Comparison of ENCODE assay signal across 10 cellular contexts in genomic region chr7:50262916-50263690, GRCh38. TPM values are rescaled to one million over a fixed set of nuclear protein-coding genes. Genes with fewer than 3 reads are reported as not detected.
DNase-seq lines count a peak whose midpoint lies in the region; ATAC-seq and TF ChIP-seq lines count a peak whose summit lies in the region.
"Had no signal": no experiment of that assay in that cellular context is flagged by ENCODE, and none has a peak within 500 bp of the region (broad histone marks: within the 10 kb centered on the region; RNA-seq: fewer than 3 reads in every experiment).

No MANE protein-coding gene starts in this region.

- no peaks in the 10 kb centered on the region for H3K27me3 Mint-ChIP-seq in activated T-helper 17 cell treated with anti-CD3 and anti-CD28 coated beads, Interleukin-2, amount 50 U/mL, for 72 hours

- TF ChIP-seq CTCF in WERI-Rb-1 (IDR thresholded peaks at IDR 0.05; ENCODE audit: low read depth, low read length): no peak

- DNase-seq in DMS53 (lab: John Stamatoyannopoulos, UW) (peak; percentile 60), WERI-Rb-1 (no peak), COLO668 (lab: John Stamatoyannopoulos, UW; ENCODE audit: unreplicated experiment) (no peak), AG20443 (ENCODE audit: low spot score) (no peak), GOT3 (lab: John Stamatoyannopoulos, UW) (no peak)

- H3K36me3 ChIP-seq in WERI-Rb-1: no peaks in the 10 kb centered on the region

- H3K36me3 Mint-ChIP-seq in activated T-helper 17 cell treated with anti-CD3 and anti-CD28 coated beads, Interleukin-2, amount 50 U/mL, for 72 hours (ENCODE audit: low read depth): peaks cover 13% of the 10 kb centered on the region

- ATAC-seq in GM19467 (IDR thresholded peaks at IDR 0.05; ENCODE audit: unreplicated experiment): peak; percentile 60
- ATAC-seq in HG03442 (IDR thresholded peaks at IDR 0.05; ENCODE audit: unreplicated experiment): peak; percentile 65
- ATAC-seq in activated T-helper 17 cell treated with anti-CD3 and anti-CD28 coated beads, Interleukin-2, amount 50 U/mL, for 72 hours (replicated peaks): peak; percentile 50

- H3K27me3 ChIP-seq in WERI-Rb-1 (ENCODE audit: insufficient read depth, low read depth, severe bottlenecking): no peaks in the 10 kb centered on the region

- H3K4me3 ChIP-seq in WERI-Rb-1 (ENCODE audit: low read depth, low read length): no peak overlapping the region

- H3K9me3 ChIP-seq in WERI-Rb-1 (ENCODE audit: severe bottlenecking): no peaks in the 10 kb centered on the region

- no peak overlapping the region for H3K27ac ChIP-seq in WERI-Rb-1
- H3K27ac ChIP-seq: VCaP had no signal

- H3K4me1 Mint-ChIP-seq in activated T-helper 17 cell treated with anti-CD3 and anti-CD28 coated beads, Interleukin-2, amount 50 U/mL, for 72 hours: peaks cover 85% of the 10 kb centered on the region

- H3K27ac Mint-ChIP-seq in activated T-helper 17 cell treated with anti-CD3 and anti-CD28 coated beads, Interleukin-2, amount 50 U/mL, for 72 hours: peak overlapping the region; percentile 95

- peak overlapping the region; percentile 79 for H3K4me3 Mint-ChIP-seq in activated T-helper 17 cell treated with anti-CD3 and anti-CD28 coated beads, Interleukin-2, amount 50 U/mL, for 72 hours

- H3K9me3 Mint-ChIP-seq in activated T-helper 17 cell treated with anti-CD3 and anti-CD28 coated beads, Interleukin-2, amount 50 U/mL, for 72 hours: no peaks in the 10 kb centered on the region

RNA-seq across cellular contexts. Expression of gene IKZF1, which starts 41.4 kb away (rescaled TPM):
- total RNA-seq in activated T-helper 17 cell treated with anti-CD3 and anti-CD28 coated beads, Interleukin-2, amount 50 U/mL, for 72 hours: 100 to 1,000 TPM; 253 to 343 TPM
- total RNA-seq: fibroblast of villous mesenchyme had no signal
